27 cellular contexts compared by ENCODE assay signal in genomic region chr13:79909664-79910063, GRCh38.
"Had no signal": no experiment of that assay in that cellular context is flagged by ENCODE, and none has a peak within 500 bp of the region (broad histone marks: within the 10 kb centered on the region; RNA-seq: fewer than 3 reads in every experiment).

No MANE protein-coding gene starts in this region.

- H3K27ac ChIP-seq: epithelial cell of prostate, gastrocnemius medialis, neutrophil, pancreas, stomach, thyroid gland, vagina had no signal

- H3K4me1 ChIP-seq: pancreas, stomach, vagina had no signal

- H3K4me2 ChIP-seq: smooth muscle cell had no signal

- H3K4me1 Mint-ChIP-seq: memory B cell; naive thymus-derived CD8-positive, alpha-beta T cell had no signal

- H3K27me3 ChIP-seq: dorsolateral prefrontal cortex, gastrocnemius medialis, neutrophil, pancreas, stomach, thyroid gland, vagina had no signal

- H3K36me3 Mint-ChIP-seq: memory B cell; naive thymus-derived CD8-positive, alpha-beta T cell had no signal

- ATAC-seq: esophagus mucosa; gastrocnemius medialis; left lobe of liver; naive thymus-derived CD8-positive, alpha-beta T cell; pancreas; sciatic nerve had no signal

- H3K36me3 ChIP-seq: gastrocnemius medialis, neutrophil, pancreas, stomach, thyroid gland, vagina had no signal

- H3K27ac Mint-ChIP-seq: memory B cell; naive thymus-derived CD8-positive, alpha-beta T cell had no signal

- H3K27me3 Mint-ChIP-seq: memory B cell had no signal

- H3K4me3 ChIP-seq: dorsolateral prefrontal cortex, gastrocnemius medialis, lung, pancreas, smooth muscle cell, stomach, thyroid gland, vagina had no signal

- H3K4me3 Mint-ChIP-seq: memory B cell; naive thymus-derived CD8-positive, alpha-beta T cell; neural crest cell had no signal

- H3K9me3 ChIP-seq: gastrocnemius medialis, neutrophil, pancreas, stomach, thyroid gland, vagina had no signal

- H3K9me3 Mint-ChIP-seq: neural crest cell had no signal

- DNase-seq: cerebellar nuclear complex; dorsolateral prefrontal cortex; effector CD4-positive, alpha-beta T cell; foreskin fibroblast; gastrocnemius medialis; head of caudate nucleus; midbrain; naive thymus-derived CD8-positive, alpha-beta T cell; pancreas; stimulated activated CD4-positive, alpha-beta T cell treated with anti-CD3 and anti-CD28 coated beads, Interleukin-12 subunit alpha, Interleukin-12 subunit beta, amount 100 ng/mL, for 4 hours; stimulated activated CD4-positive, alpha-beta T cell treated with anti-CD3 and anti-CD28 coated beads, Interleukin-1b, Interleukin-23, amount 100 ng/mL, for 48 hours; stimulated activated CD4-positive, alpha-beta T cell treated with anti-CD3 and anti-CD28 coated beads, Interleukin-4, amount 100 ng/mL, for 1 hour; stimulated activated CD8-positive, alpha-beta memory T cell treated with anti-CD3 and anti-CD28 coated beads, Interleukin-4, amount 100 ng/mL, for 48 hours; stimulated activated naive CD4-positive, alpha-beta T cell; stomach; thyroid gland; trophoblast cell had no signal
